2 cellular contexts compared by ENCODE assay signal in genomic region chrX:29852767-29853166, GRCh38.
TF ChIP-seq lines count a peak whose summit lies in the region.

No MANE protein-coding gene starts in this region.

TF ChIP-seq in IMR-90, 13 proteins besides CTCF, POLR2A, EP300 and RAD21:
- TF ChIP-seq CHD1 (IDR thresholded peaks at IDR 0.05; ENCODE audit: low read depth, low read length): no peak
- TF ChIP-seq MAZ (IDR thresholded peaks at IDR 0.05; ENCODE audit: borderline replicate concordance, low read depth, low read length): no peak
- no peak for TF ChIP-seq MAFK (IDR thresholded peaks at IDR 0.05; ENCODE audit: low read depth, low read length)
- no peak for TF ChIP-seq RFX5 (IDR thresholded peaks at IDR 0.05; ENCODE audit: low read depth, low read length)
- no peak for TF ChIP-seq NFE2L2 (IDR thresholded peaks at IDR 0.05; ENCODE audit: low read depth, low read length)
- TF ChIP-seq CEBPB (IDR thresholded peaks at IDR 0.05; ENCODE audit: low read depth, low read length): no peak
- TF ChIP-seq RCOR1 (IDR thresholded peaks at IDR 0.05; ENCODE audit: insufficient replicate concordance, low read length): no peak
- TF ChIP-seq SMC3 (IDR thresholded peaks at IDR 0.05; ENCODE audit: low read depth, low read length): no peak
- TF ChIP-seq MXI1 (IDR thresholded peaks at IDR 0.05; ENCODE audit: borderline replicate concordance, low read depth, low read length): no peak
- TF ChIP-seq BHLHE40 (IDR thresholded peaks at IDR 0.05; ENCODE audit: low read depth, low read length): no peak
- no peak for TF ChIP-seq FOS (IDR thresholded peaks at IDR 0.05; ENCODE audit: low read depth, low read length)
- TF ChIP-seq ELK1 (IDR thresholded peaks at IDR 0.05; ENCODE audit: borderline replicate concordance, low read depth, low read length): no peak
- no peak for TF ChIP-seq USF2 (IDR thresholded peaks at IDR 0.05; ENCODE audit: low read depth, low read length)

TF ChIP-seq in HepG2, 621 proteins besides CTCF, POLR2A, EP300 and RAD21:
- TF ChIP-seq ZNF205 (CRISPR knock-in tag; IDR thresholded peaks at IDR 0.05): no peak
- no peak for TF ChIP-seq ZNF510 (CRISPR knock-in tag; IDR thresholded peaks at IDR 0.05; ENCODE audit: low read depth)
- no peak for TF ChIP-seq ZBTB4 (CRISPR knock-in tag; IDR thresholded peaks at IDR 0.05; ENCODE audit: borderline replicate concordance)
